ENCODE assay signal across 10 cellular contexts in genomic region chr19:35140207-35140897, GRCh38. TPM values are rescaled to one million over a fixed set of nuclear protein-coding genes. Genes with fewer than 3 reads are reported as not detected.
DNase-seq lines count a peak whose midpoint lies in the region; ATAC-seq and TF ChIP-seq lines count a peak whose summit lies in the region.
"Had no signal": no experiment of that assay in that cellular context is flagged by ENCODE, and none has a peak within 500 bp of the region (broad histone marks: within the 10 kb centered on the region; RNA-seq: fewer than 3 reads in every experiment).

No MANE protein-coding gene starts in this region.

- H3K4me1 ChIP-seq in esophagus (ENCODE audit: control insufficient read depth in 2 of 2, insufficient read depth in 2 of 2, low read length in 1 of 2) (peaks cover 0 to 7% of the 10 kb centered on the region in 2 donors), upper lobe of left lung (peaks cover 29 to 40% (median 33%) of the 10 kb centered on the region in 4 donors)

- no peak for ATAC-seq in activated T-cell treated with anti-CD3 and anti-CD28 coated beads, Interleukin-2, amount 50 U/mL, for 72 hours (replicated peaks in 1 of 2)
- ATAC-seq in upper lobe of left lung (ENCODE audit: low FRiP score in 2 of 2), result no peak
- no peak for ATAC-seq in HG02759 (IDR thresholded peaks at IDR 0.05; ENCODE audit: unreplicated experiment)
- no peak for ATAC-seq in GM21515 (IDR thresholded peaks at IDR 0.05; ENCODE audit: unreplicated experiment)

- TF ChIP-seq CTCF in nephron (IDR thresholded peaks at IDR 0.05; ENCODE audit: unreplicated experiment in 3 of 3), result no peak
- no peak for TF ChIP-seq CTCF in upper lobe of left lung (IDR thresholded peaks at IDR 0.05)

- WGBS in esophagus, 2 donors, result 57 to 59% methylated on average over 12 of the region's 12 CpGs
- 66 to 73% methylated on average over 11 to 12 of the region's 12 CpGs for WGBS in upper lobe of left lung, 2 donors

- H3K27ac ChIP-seq in esophagus (ENCODE audit: low read depth in 2 of 2, low read length in 1 of 2), result peak overlapping the region; percentile 77 to 82
- H3K27ac ChIP-seq in upper lobe of left lung, result peak overlapping the region; percentile 64 to 87 (median 76)

- no peaks in the 10 kb centered on the region for H3K9me3 Mint-ChIP-seq in activated T-cell treated with anti-CD3 and anti-CD28 coated beads, Interleukin-2, amount 50 U/mL, for 72 hours
- H3K9me3 Mint-ChIP-seq in nephron, result no peaks in the 10 kb centered on the region

- TF ChIP-seq POLR2A in upper lobe of left lung (IDR thresholded peaks at IDR 0.05), result no peak

- H3K9me3 ChIP-seq in esophagus (ENCODE audit: control insufficient read depth in 2 of 2, insufficient read depth in 1 of 2, low read depth in 1 of 2, low read length in 1 of 2), result no peaks in the 10 kb centered on the region
- H3K9me3 ChIP-seq in upper lobe of left lung, result no peaks in the 10 kb centered on the region

- no peaks in the 10 kb centered on the region for H3K36me3 Mint-ChIP-seq in activated T-cell treated with anti-CD3 and anti-CD28 coated beads, Interleukin-2, amount 50 U/mL, for 72 hours (ENCODE audit: insufficient read depth in 2 of 2)
- H3K36me3 Mint-ChIP-seq in nephron (ENCODE audit: low read depth), result no peaks in the 10 kb centered on the region

- H3K4me3 Mint-ChIP-seq in activated T-cell treated with anti-CD3 and anti-CD28 coated beads, Interleukin-2, amount 50 U/mL, for 72 hours, result peak overlapping the region; percentile 49 to 79
- peak overlapping the region; percentile 69 to 80 (median 76) for H3K4me3 Mint-ChIP-seq in nephron

- no peaks in the 10 kb centered on the region for H3K27me3 ChIP-seq in esophagus (ENCODE audit: control insufficient read depth in 1 of 2, insufficient read depth in 2 of 2, low read length in 2 of 2)
- H3K27me3 ChIP-seq in upper lobe of left lung, result peaks cover 0 to 13% (median 4%) of the 10 kb centered on the region in 4 donors

- H3K36me3 ChIP-seq in esophagus (ENCODE audit: control insufficient read depth in 2 of 2, insufficient read depth in 2 of 2, low read length in 1 of 2), result no peaks in the 10 kb centered on the region
- H3K36me3 ChIP-seq in upper lobe of left lung, result no peaks in the 10 kb centered on the region

- H3K27me3 Mint-ChIP-seq in activated T-cell treated with anti-CD3 and anti-CD28 coated beads, Interleukin-2, amount 50 U/mL, for 72 hours (ENCODE audit: low read depth), result peaks cover 18% of the 10 kb centered on the region
- peaks cover 44% of the 10 kb centered on the region for H3K27me3 Mint-ChIP-seq in nephron (ENCODE audit: low read depth)

- no peak overlapping the region for H3K27ac Mint-ChIP-seq in activated T-cell treated with anti-CD3 and anti-CD28 coated beads, Interleukin-2, amount 50 U/mL, for 72 hours
- H3K27ac Mint-ChIP-seq in nephron, result peak overlapping the region; percentile 67 to 87 (median 87)

- no peak for TF ChIP-seq EP300 in upper lobe of left lung (IDR thresholded peaks at IDR 0.05)

- H3K4me1 Mint-ChIP-seq in activated T-cell treated with anti-CD3 and anti-CD28 coated beads, Interleukin-2, amount 50 U/mL, for 72 hours (ENCODE audit: low read depth), result peaks cover 27% of the 10 kb centered on the region
- H3K4me1 Mint-ChIP-seq in nephron, result peaks cover 59% of the 10 kb centered on the region

- no peak for DNase-seq in activated T-cell treated with anti-CD3 and anti-CD28 coated beads, Interleukin-2, amount 50 U/mL, for 72 hours
- DNase-seq in activated T-cell treated with anti-CD3 and anti-CD28 coated beads, Interleukin-2, amount 50 U/mL, for 1 hour, result no peak
- no peak for DNase-seq in upper lobe of left lung
- DNase-seq in GDM1 (lab: John Stamatoyannopoulos, UW), result no peak

- H3K4me3 ChIP-seq in esophagus (ENCODE audit: low read depth in 1 of 2, low read length in 2 of 2) (peak overlapping the region in 1 of 2 donors; percentile 19), upper lobe of left lung (peak overlapping the region in 3 of 4 donors; percentile 20 to 40 (median 38))

RNA-seq across cellular contexts. Expression of gene FXYD1, which starts 1.7 kb away (rescaled TPM):
- total RNA-seq in activated T-cell treated with anti-CD3 and anti-CD28 coated beads, Interleukin-2, amount 50 U/mL, for 72 hours, result 1 to 10 TPM; 1.6 to 2.0 TPM
- 10 to 100 TPM; 13.2 to 21.4 TPM for polyA plus RNA-seq in esophagus
- total RNA-seq in upper lobe of left lung, result 10 to 100 TPM in 4 of 6 donors, 1 to 10 TPM in 2; 3.8 to 64.9 (median 25.2) TPM

RNA-seq across cellular contexts. Expression of gene FXYD7, which starts 2.7 kb away (rescaled TPM):
- total RNA-seq in activated T-cell treated with anti-CD3 and anti-CD28 coated beads, Interleukin-2, amount 50 U/mL, for 72 hours, result 1 to 10 TPM; 1.0 to 1.2 TPM
- polyA plus RNA-seq in esophagus, result under 1 TPM; 0.09 to 0.14 TPM
- under 1 TPM in 1 of 6 donors, not detected in 5; 0.34 TPM for total RNA-seq in upper lobe of left lung
- total RNA-seq: myocyte had no signal

RNA-seq across cellular contexts. Expression of gene LGI4, which starts 5.5 kb away (rescaled TPM):
- under 1 TPM; 0.72 to 1.00 TPM for total RNA-seq in activated T-cell treated with anti-CD3 and anti-CD28 coated beads, Interleukin-2, amount 50 U/mL, for 72 hours
- polyA plus RNA-seq in esophagus, result 1 to 10 TPM; 6.5 to 10.0 TPM
- total RNA-seq in upper lobe of left lung, result 10 to 100 TPM in 2 of 6 donors, 1 to 10 TPM in 4; 3.3 to 25.3 (median 7.1) TPM

RNA-seq across cellular contexts. Expression of gene FXYD5, which starts 14.2 kb away (rescaled TPM):
- 100 to 1,000 TPM; 331 to 342 TPM for total RNA-seq in activated T-cell treated with anti-CD3 and anti-CD28 coated beads, Interleukin-2, amount 50 U/mL, for 72 hours
- polyA plus RNA-seq in esophagus, result 10 to 100 TPM; 33.5 to 94.9 TPM
- 100 to 1,000 TPM in 2 of 6 donors, 10 to 100 TPM in 4; 40.4 to 153 (median 91.8) TPM for total RNA-seq in upper lobe of left lung

RNA-seq across cellular contexts. Expression of gene FXYD3, which starts 24.7 kb away (rescaled TPM):
- total RNA-seq in activated T-cell treated with anti-CD3 and anti-CD28 coated beads, Interleukin-2, amount 50 U/mL, for 72 hours, result not detected
- polyA plus RNA-seq in esophagus, result 100 to 1,000 TPM; 630 to 697 TPM
- total RNA-seq in upper lobe of left lung, result 100 to 1,000 TPM in 5 of 6 donors, 10 to 100 TPM in 1; 94.3 to 236 (median 195) TPM
- total RNA-seq: activated CD4-positive, alpha-beta T cell treated with anti-CD3 and anti-CD28 coated beads for 36 hours had no signal
